8 cellular contexts compared by ENCODE assay signal in genomic region chr7:27198871-27199801, GRCh38. TPM values are rescaled to one million over a fixed set of nuclear protein-coding genes. Genes with fewer than 3 reads are reported as not detected.
DNase-seq lines count a peak whose midpoint lies in the region; ATAC-seq, FAIRE-seq and TF ChIP-seq lines count a peak whose summit lies in the region.

No MANE protein-coding gene starts in this region.

- H3K4me1 ChIP-seq in CD8-positive, alpha-beta T cell (ENCODE audit: insufficient read depth, low read length), result peaks cover 33% of the 10 kb centered on the region
- H3K4me1 ChIP-seq in adipocyte (ENCODE audit: control insufficient read depth, insufficient read depth, low read length), result no peaks in the 10 kb centered on the region

- CTCF ChIA-PET in CD8-positive, alpha-beta T cell (lab: Charles Lee), result interaction anchor here (0.8 to 2.5 kb wide), 9 partner anchors 9 to 824 kb away, joined by 3 to 9 read pairs (median 5); no protein-coding TSS in a partner anchor

- no peak overlapping the region for H3K27ac Mint-ChIP-seq in CD8-positive, alpha-beta T cell
- H3K27ac Mint-ChIP-seq in natural killer cell treated with Interleukin-12 subunit alpha and Interleukin-12 subunit beta and Interleukin-15 and Interleukin-18, amount 100 ng/mL, for 72 hours, result no peak overlapping the region

- no peaks in the 10 kb centered on the region for H3K36me3 Mint-ChIP-seq in CD8-positive, alpha-beta T cell
- no peaks in the 10 kb centered on the region for H3K36me3 Mint-ChIP-seq in natural killer cell treated with Interleukin-12 subunit alpha and Interleukin-12 subunit beta and Interleukin-15 and Interleukin-18, amount 100 ng/mL, for 72 hours

- no peaks in the 10 kb centered on the region for H3K9me3 ChIP-seq in CD8-positive, alpha-beta T cell (ENCODE audit: low read length)
- no peaks in the 10 kb centered on the region for H3K9me3 ChIP-seq in adipocyte (ENCODE audit: control insufficient read depth, low read length)

- H3K9me3 Mint-ChIP-seq in CD8-positive, alpha-beta T cell, result no peaks in the 10 kb centered on the region
- no peaks in the 10 kb centered on the region for H3K9me3 Mint-ChIP-seq in natural killer cell treated with Interleukin-12 subunit alpha and Interleukin-12 subunit beta and Interleukin-15 and Interleukin-18, amount 100 ng/mL, for 72 hours

- peaks cover 69% of the 10 kb centered on the region for H3K27me3 ChIP-seq in CD8-positive, alpha-beta T cell (ENCODE audit: insufficient read depth, low read length)
- H3K27me3 ChIP-seq in adipocyte (replicated peaks; ENCODE audit: control insufficient read depth, insufficient read depth, low read length), result peaks cover 66% of the 10 kb centered on the region

- intact Hi-C loops in CD8-positive, alpha-beta T cell (cut with DNase I, micrococcal nuclease), result loop anchor here (5.0 to 10.0 kb wide), 5 partner anchors 37 to 1344 kb away; partner anchors contain the start of genes HIBADH (in 2 of the 2), JAZF1 (in 1 of the 2) and TAX1BP1 (in 1 of the 2)

- peaks cover 82% of the 10 kb centered on the region for H3K27me3 Mint-ChIP-seq in CD8-positive, alpha-beta T cell (ENCODE audit: low read depth)
- peaks cover 69 to 77% of the 10 kb centered on the region in 2 donors for H3K27me3 Mint-ChIP-seq in natural killer cell treated with Interleukin-12 subunit alpha and Interleukin-12 subunit beta and Interleukin-15 and Interleukin-18, amount 100 ng/mL, for 72 hours

- H3K4me3 ChIP-seq in CD8-positive, alpha-beta T cell (ENCODE audit: low read depth, low read length), result no peak overlapping the region
- H3K4me3 ChIP-seq in adipocyte (ENCODE audit: low read length), result peak overlapping the region; percentile 71

- POLR2A ChIA-PET in CD8-positive, alpha-beta T cell (lab: Charles Lee), result interaction anchor here (0.6 to 1.5 kb wide), 4 partner anchors 9 to 311 kb away, joined by 3 to 5 read pairs (median 4); no protein-coding TSS in a partner anchor

- no peak for TF ChIP-seq POLR2A in GM12892 (IDR thresholded peaks at IDR 0.05; ENCODE audit: low read depth, low read length)

- H3K4me1 Mint-ChIP-seq in CD8-positive, alpha-beta T cell (ENCODE audit: low read depth), result peaks cover 33% of the 10 kb centered on the region
- H3K4me1 Mint-ChIP-seq in natural killer cell treated with Interleukin-12 subunit alpha and Interleukin-12 subunit beta and Interleukin-15 and Interleukin-18, amount 100 ng/mL, for 72 hours (ENCODE audit: low read depth in 2 of 2), result peaks cover 20 to 31% of the 10 kb centered on the region in 2 donors

- no peak for TF ChIP-seq CTCF in CD8-positive, alpha-beta T cell (IDR thresholded peaks at IDR 0.05)

- H3K27ac ChIP-seq in CD8-positive, alpha-beta T cell (ENCODE audit: low read depth, low read length), result no peak overlapping the region

- FAIRE-seq in GM12892 (lab: Jason Lieb, UNC), result no peak

- DNase-seq in CD8-positive, alpha-beta T cell, result peak in 1 of 7 experiments; percentile 50
- no peak for DNase-seq in adipocyte (ENCODE audit: low read depth)
- DNase-seq in natural killer cell treated with Interleukin-12 subunit alpha and Interleukin-12 subunit beta and Interleukin-15 and Interleukin-18, amount 100 ng/mL, for 72 hours (ENCODE audit: low spot score), result no peak
- no peak for DNase-seq in DMS114 treated with DMSO at 0.1 percent for 48 hours (lab: John Stamatoyannopoulos, UW; ENCODE audit: unreplicated experiment)
- no peak for DNase-seq in GM12892 (ENCODE audit: insufficient read length)
- no peak for DNase-seq in HK-2 (ENCODE audit: unreplicated experiment)

- H3K36me3 ChIP-seq in CD8-positive, alpha-beta T cell (ENCODE audit: insufficient read depth, low read length), result no peaks in the 10 kb centered on the region
- H3K36me3 ChIP-seq in adipocyte (ENCODE audit: control insufficient read depth, insufficient read depth, low read length, severe bottlenecking), result no peaks in the 10 kb centered on the region

- peak overlapping the region; percentile 65 for H3K4me3 Mint-ChIP-seq in CD8-positive, alpha-beta T cell
- H3K4me3 Mint-ChIP-seq in natural killer cell treated with Interleukin-12 subunit alpha and Interleukin-12 subunit beta and Interleukin-15 and Interleukin-18, amount 100 ng/mL, for 72 hours, result peak overlapping the region; percentile 44

- H3K9ac ChIP-seq in adipocyte (ENCODE audit: low read length), result no peak overlapping the region

- peak; percentile 25 for ATAC-seq in CD8-positive, alpha-beta T cell
- peak; percentile 20 for ATAC-seq in HG03521 (IDR thresholded peaks at IDR 0.05; ENCODE audit: unreplicated experiment)
- ATAC-seq in natural killer cell treated with Interleukin-12 subunit alpha and Interleukin-12 subunit beta and Interleukin-15 and Interleukin-18, amount 100 ng/mL, for 72 hours, result peak; percentile 11
- ATAC-seq in HG03469 (IDR thresholded peaks at IDR 0.05; ENCODE audit: unreplicated experiment), result no peak

RNA-seq across cellular contexts. Expression of gene HOXA13, which starts 0.8 kb away (rescaled TPM):
- total RNA-seq in CD8-positive, alpha-beta T cell, result not detected
- total RNA-seq in natural killer cell treated with Interleukin-12 subunit alpha and Interleukin-12 subunit beta and Interleukin-15 and Interleukin-18, amount 100 ng/mL, for 72 hours, result not detected
- not detected for polyA plus RNA-seq in GM12892 (2012; ENCODE audit: missing spikeins)

RNA-seq across cellular contexts. Expression of gene HOXA11, which starts 14.1 kb away (rescaled TPM):
- total RNA-seq in CD8-positive, alpha-beta T cell, result not detected
- total RNA-seq in natural killer cell treated with Interleukin-12 subunit alpha and Interleukin-12 subunit beta and Interleukin-15 and Interleukin-18, amount 100 ng/mL, for 72 hours, result under 1 TPM; 0.20 to 0.76 TPM
- polyA plus RNA-seq in GM12892 (2012; ENCODE audit: missing spikeins), result not detected

RNA-seq across cellular contexts. Expression of gene HOXA10, which starts 25.0 kb away (rescaled TPM):
- not detected for total RNA-seq in CD8-positive, alpha-beta T cell
- 1 to 10 TPM in 1 of 2 donors, under 1 TPM in 1; 0.88 to 1.3 TPM for total RNA-seq in natural killer cell treated with Interleukin-12 subunit alpha and Interleukin-12 subunit beta and Interleukin-15 and Interleukin-18, amount 100 ng/mL, for 72 hours
- 2.9 TPM for polyA plus RNA-seq in GM12892 (2012; ENCODE audit: missing spikeins)

RNA-seq across cellular contexts. Expression of gene HOXA9, which starts 33.8 kb away (rescaled TPM):
- total RNA-seq in CD8-positive, alpha-beta T cell, result not detected
- total RNA-seq in natural killer cell treated with Interleukin-12 subunit alpha and Interleukin-12 subunit beta and Interleukin-15 and Interleukin-18, amount 100 ng/mL, for 72 hours, result 1 to 10 TPM in 1 of 2 donors, not detected in 1; 2.4 TPM
- 4.1 TPM for polyA plus RNA-seq in GM12892 (2012; ENCODE audit: missing spikeins)

RNA-seq across cellular contexts. Expression of gene HOXA7, which starts 42.7 kb away (rescaled TPM):
- total RNA-seq in CD8-positive, alpha-beta T cell, result not detected
- under 1 TPM in 1 of 2 donors, not detected in 1; 0.20 TPM for total RNA-seq in natural killer cell treated with Interleukin-12 subunit alpha and Interleukin-12 subunit beta and Interleukin-15 and Interleukin-18, amount 100 ng/mL, for 72 hours
- not detected for polyA plus RNA-seq in GM12892 (2012; ENCODE audit: missing spikeins)
